2 cellular contexts compared by ENCODE assay signal in genomic region chr6:162678896-162679295, GRCh38. TPM values are rescaled to one million over a fixed set of nuclear protein-coding genes. Genes with fewer than 3 reads are reported as not detected.
"Had no signal": no experiment of that assay in that cellular context is flagged by ENCODE, and none has a peak within 500 bp of the region (broad histone marks: within the 10 kb centered on the region; RNA-seq: fewer than 3 reads in every experiment).

No MANE protein-coding gene starts in this region.

RNA-seq across cellular contexts. Expression of gene PACRG, which starts 48.9 kb away (rescaled TPM):
- polyA plus RNA-seq: immature natural killer cell, mammary epithelial cell had no signal
